Comparison of ENCODE assay signal across 1 cellular context in genomic region chr5:112921833-112922817, GRCh38.
TF ChIP-seq lines count a peak whose summit lies in the region.

TSS of gene REEP5 (minus strand) at chr5:112922227. CDS start at chr5:112922190, 37 bp downstream.

TF ChIP-seq in HEK293, 187 proteins besides CTCF, POLR2A, EP300 and RAD21 (continued from another document and continues in another):
- no peak for TF ChIP-seq HIC1 (tag by site-specific recombination; IDR thresholded peaks at IDR 0.05)
- no peak for TF ChIP-seq ZNF404 (tag by site-specific recombination; IDR thresholded peaks at IDR 0.05)
- 0 out of 2 replicates have a peak, but pooled peaks have one; percentile 19 for TF ChIP-seq KLF8 (tag by site-specific recombination; IDR thresholded peaks at IDR 0.05)
- no peak for TF ChIP-seq ZNF76 (tag by site-specific recombination; IDR thresholded peaks at IDR 0.05; ENCODE audit: borderline replicate concordance, low read depth)
- no peak for TF ChIP-seq ZSCAN5A (tag by site-specific recombination; IDR thresholded peaks at IDR 0.05)
- TF ChIP-seq ZSCAN4 (tag by site-specific recombination; IDR thresholded peaks at IDR 0.05), result peak; percentile 15; the same call in 1 of the 2 replicates
- peak; percentile 72; the same call in 1 of the 2 replicates for TF ChIP-seq ZBTB48 (tag by site-specific recombination; IDR thresholded peaks at IDR 0.05)
- no peak for TF ChIP-seq ZNF274 (IDR thresholded peaks at IDR 0.05; ENCODE audit: low read length)
- TF ChIP-seq ZNF274 (tag by site-specific recombination; IDR thresholded peaks at IDR 0.05; ENCODE audit: borderline replicate concordance), result no peak
- TF ChIP-seq ZNF548 (tag by site-specific recombination; IDR thresholded peaks at IDR 0.05), result no peak
- TF ChIP-seq ZNF626 (tag by site-specific recombination; IDR thresholded peaks at IDR 0.05), result no peak
- TF ChIP-seq ZNF677 (tag by site-specific recombination; IDR thresholded peaks at IDR 0.05), result no peak
- no peak for TF ChIP-seq ZSCAN23 (tag by site-specific recombination; IDR thresholded peaks at IDR 0.05)
- peak; percentile 16; the same call in 1 of the 2 replicates for TF ChIP-seq INSM2 (tag by site-specific recombination; IDR thresholded peaks at IDR 0.05)
- peak; percentile 53; the same call in 1 of the 2 replicates for TF ChIP-seq ZNF121 (tag by site-specific recombination; IDR thresholded peaks at IDR 0.05)
- TF ChIP-seq ZBTB7A (tag by site-specific recombination; IDR thresholded peaks at IDR 0.05; ENCODE audit: low read depth), result peak; percentile 64; the same call in 1 of the 2 replicates
- TF ChIP-seq BCL11A (tag by site-specific recombination; IDR thresholded peaks at IDR 0.05; ENCODE audit: low read depth), result no peak
- TF ChIP-seq BCL6B (tag by site-specific recombination; IDR thresholded peaks at IDR 0.05), result no peak
- no peak for TF ChIP-seq ZNF366 (tag by site-specific recombination; conservative IDR thresholded peaks at IDR 0.05)
- TF ChIP-seq ZSCAN16 (tag by site-specific recombination; IDR thresholded peaks at IDR 0.05), result no peak
- TF ChIP-seq WT1 (tag by site-specific recombination; IDR thresholded peaks at IDR 0.05), result 0 out of 2 replicates have a peak, but pooled peaks have one; percentile 15
- TF ChIP-seq GLI2 (tag by site-specific recombination; IDR thresholded peaks at IDR 0.05; ENCODE audit: borderline replicate concordance, low read depth), result no peak
- no peak for TF ChIP-seq ZNF837 (tag by site-specific recombination; IDR thresholded peaks at IDR 0.05)
- TF ChIP-seq ZNF501 (tag by site-specific recombination; IDR thresholded peaks at IDR 0.05), result peak; percentile 96
- TF ChIP-seq ZNF624 (tag by site-specific recombination; IDR thresholded peaks at IDR 0.05), result no peak
- no peak for TF ChIP-seq ZNF664 (tag by site-specific recombination; IDR thresholded peaks at IDR 0.05)
- TF ChIP-seq ZNF10 (tag by site-specific recombination; IDR thresholded peaks at IDR 0.05), result no peak
- no peak for TF ChIP-seq ZNF221 (tag by site-specific recombination; IDR thresholded peaks at IDR 0.05; ENCODE audit: borderline replicate concordance)
- 0 out of 2 replicates have a peak, but pooled peaks have one; percentile 48 for TF ChIP-seq ZNF639 (tag by site-specific recombination; IDR thresholded peaks at IDR 0.05)
- TF ChIP-seq ZNF184 (tag by site-specific recombination; IDR thresholded peaks at IDR 0.05), result peak; percentile 54; the same call in 1 of the 2 replicates
- TF ChIP-seq ZBTB44 (tag by site-specific recombination; IDR thresholded peaks at IDR 0.05), result peak; percentile 83
- TF ChIP-seq ZNF658 (tag by site-specific recombination; IDR thresholded peaks at IDR 0.05), result no peak
- TF ChIP-seq SP3 (tag by site-specific recombination; IDR thresholded peaks at IDR 0.05), result peak; percentile 57
- TF ChIP-seq GLI4 (tag by site-specific recombination; IDR thresholded peaks at IDR 0.05), result no peak
- TF ChIP-seq ZNF391 (tag by site-specific recombination; IDR thresholded peaks at IDR 0.05; ENCODE audit: borderline replicate concordance, low read depth), result no peak
- no peak for TF ChIP-seq ZBTB21 (tag by site-specific recombination; IDR thresholded peaks at IDR 0.05)
- TF ChIP-seq ZNF280C (tag by site-specific recombination; IDR thresholded peaks at IDR 0.05), result no peak
- no peak for TF ChIP-seq ZFP3 (tag by site-specific recombination; IDR thresholded peaks at IDR 0.05; ENCODE audit: low read depth)
- TF ChIP-seq ZNF16 (tag by site-specific recombination; IDR thresholded peaks at IDR 0.05; ENCODE audit: low read depth), result no peak
- peak; percentile 43; the same call in 1 of the 2 replicates for TF ChIP-seq KLF10 (tag by site-specific recombination; IDR thresholded peaks at IDR 0.05)
- TF ChIP-seq ZFHX2 (tag by site-specific recombination; conservative IDR thresholded peaks at IDR 0.05), result peak; percentile 51
- no peak for TF ChIP-seq ZNF239 (tag by site-specific recombination; IDR thresholded peaks at IDR 0.05)
- TF ChIP-seq ZBTB1 (tag by site-specific recombination; IDR thresholded peaks at IDR 0.05), result no peak
- no peak for TF ChIP-seq PRDM6 (tag by site-specific recombination; IDR thresholded peaks at IDR 0.05)
- TF ChIP-seq ZBTB6 (tag by site-specific recombination; IDR thresholded peaks at IDR 0.05), result no peak; the same call in 1 of the 2 replicates
- peak; percentile 76 for TF ChIP-seq YY1 (tag by site-specific recombination; IDR thresholded peaks at IDR 0.05)
- TF ChIP-seq ZNF398 (tag by site-specific recombination; IDR thresholded peaks at IDR 0.05), result no peak
